11 cellular contexts compared by ENCODE assay signal in the genomic region with DNA sequence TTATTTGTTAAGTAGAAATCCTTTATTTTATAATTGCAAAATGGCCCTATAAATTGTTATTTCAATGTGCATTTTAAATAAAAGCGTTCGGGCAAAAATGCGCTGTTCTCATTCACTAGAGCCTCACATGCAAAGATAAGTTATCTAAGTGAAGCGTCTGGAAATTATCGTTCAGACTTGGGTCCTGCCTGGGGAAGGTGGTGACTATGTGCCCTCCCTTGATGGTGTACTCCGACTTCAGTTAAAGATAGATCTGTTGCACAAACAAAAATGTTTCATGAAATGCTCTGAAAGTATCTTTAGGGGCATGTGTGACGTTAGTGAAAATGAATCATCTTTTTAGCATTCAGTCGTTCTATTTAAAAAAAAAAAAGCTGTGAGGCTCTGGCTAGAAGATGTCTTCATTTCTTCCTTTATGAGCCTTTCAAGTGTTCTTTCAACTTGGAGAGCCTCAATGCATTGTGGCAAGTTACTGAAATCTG.
DNase-seq lines count a peak whose midpoint lies in the region; ATAC-seq, FAIRE-seq and TF ChIP-seq lines count a peak whose summit lies in the region.
"Had no signal": no experiment of that assay in that cellular context is flagged by ENCODE, and none has a peak within 500 bp of the region (broad histone marks: within the 10 kb centered on the region; RNA-seq: fewer than 3 reads in every experiment).

No MANE protein-coding gene starts in this region.

- no peak overlapping the region for H3K4me3 ChIP-seq in OCI-LY7 (ENCODE audit: low read depth, low read length, poor library complexity, severe bottlenecking)
- peak overlapping the region; percentile 47 for H3K4me3 ChIP-seq in endodermal cell (ENCODE audit: low read length)
- no peak overlapping the region for H3K4me3 ChIP-seq in parathyroid adenoma (ENCODE audit: low read depth, low read length)
- H3K4me3 ChIP-seq: lung had no signal

- intact Hi-C loops in OCI-LY7 (cut with micrococcal nuclease; ENCODE audit: unreplicated experiment): no loop called here

- H3K27ac Mint-ChIP-seq in endodermal cell: no peak overlapping the region

- H3K36me3 ChIP-seq in OCI-LY7 (ENCODE audit: insufficient read depth, low read length) (no peaks in the 10 kb centered on the region), endodermal cell (ENCODE audit: control insufficient read depth, insufficient read depth, low read length) (no peaks in the 10 kb centered on the region), parathyroid adenoma (ENCODE audit: control insufficient read depth, insufficient read depth, low read length) (no peaks in the 10 kb centered on the region)

- TF ChIP-seq CTCF in D721Med (IDR thresholded peaks at IDR 0.05; ENCODE audit: insufficient read depth, missing control alignments) (no peak), OCI-LY7 (conservative IDR thresholded peaks at IDR 0.05; ENCODE audit: low read length) (no peak), endodermal cell (conservative IDR thresholded peaks at IDR 0.05) (no peak), parathyroid adenoma (IDR thresholded peaks at IDR 0.05) (no peak)

- no peak overlapping the region for H3K27ac ChIP-seq in OCI-LY7 (ENCODE audit: low read depth, low read length, poor library complexity, severe bottlenecking)
- no peak overlapping the region for H3K27ac ChIP-seq in endodermal cell (ENCODE audit: low read depth, low read length)
- H3K27ac ChIP-seq in parathyroid adenoma: no peak overlapping the region

- H3K4me1 ChIP-seq in OCI-LY7 (ENCODE audit: insufficient read depth, low read length, poor library complexity, severe bottlenecking) (peaks cover 76% of the 10 kb centered on the region), endodermal cell (ENCODE audit: control insufficient read depth, insufficient read depth, low read length) (peaks cover 44% of the 10 kb centered on the region), parathyroid adenoma (peaks cover 13% of the 10 kb centered on the region)

- no peak overlapping the region for H2AFZ ChIP-seq in OCI-LY7 (ENCODE audit: low read length)
- H2AFZ ChIP-seq in parathyroid adenoma: no peak overlapping the region

- peak; percentile 55 for FAIRE-seq in D721Med (lab: Jason Lieb, UNC)
- no peak for FAIRE-seq in urothelium cell line (lab: Jason Lieb, UNC)

- CTCF ChIA-PET in OCI-LY7 (lab: Charles Lee; ENCODE audit: unreplicated experiment): no interaction called here

- H3K27me3 ChIP-seq in endodermal cell (ENCODE audit: control insufficient read depth, insufficient read depth, low read length, poor library complexity, severe bottlenecking) (no peaks in the 10 kb centered on the region), parathyroid adenoma (ENCODE audit: control insufficient read depth, insufficient read depth, low read length) (no peaks in the 10 kb centered on the region)

- peaks cover 81% of the 10 kb centered on the region for H3K4me1 Mint-ChIP-seq in endodermal cell

- H3K4me3 Mint-ChIP-seq in endodermal cell: no peak overlapping the region

- peaks cover 96% of the 10 kb centered on the region for H3K79me2 ChIP-seq in OCI-LY7 (ENCODE audit: insufficient read depth, low read depth, low read length)
- peaks cover 10% of the 10 kb centered on the region for H3K79me2 ChIP-seq in parathyroid adenoma

- peaks cover 15% of the 10 kb centered on the region; the same call in 1 of the 2 replicates for H4K20me1 ChIP-seq in OCI-LY7 (ENCODE audit: insufficient read depth, low read length)

- no peaks in the 10 kb centered on the region for H3K9me3 Mint-ChIP-seq in endodermal cell

- POLR2A ChIA-PET in OCI-LY7 (lab: Charles Lee): interaction anchor here (0.7 to 1.3 kb wide), 4 partner anchors 8 to 75 kb away, joined by 3 to 4 read pairs (median 3); no protein-coding TSS in a partner anchor

- H3K36me3 Mint-ChIP-seq in endodermal cell (ENCODE audit: low read depth): peaks cover 3% of the 10 kb centered on the region

- no peak for ATAC-seq in HG02840 (IDR thresholded peaks at IDR 0.05; ENCODE audit: low FRiP score, unreplicated experiment)

- H3K4me2 ChIP-seq in OCI-LY7 (ENCODE audit: low read length) (peak overlapping the region; percentile 65; the same call in 1 of the 2 replicates), parathyroid adenoma (ENCODE audit: low read length) (peak overlapping the region; percentile 25)

- H3K9ac ChIP-seq in endodermal cell (ENCODE audit: extremely low read depth, low read length, poor library complexity, severe bottlenecking): no peak overlapping the region
- H3K9ac ChIP-seq in parathyroid adenoma: no peak overlapping the region

- no peaks in the 10 kb centered on the region for H3K9me2 ChIP-seq in OCI-LY7 (ENCODE audit: insufficient read depth, low read length)

- WGBS in endodermal cell (ENCODE audit: insufficient coverage in 1 of 2, insufficient read length in 1 of 2), 2 experiments: 89 to 90% methylated on average over 8 of the region's 8 CpGs

- H3K9me3 ChIP-seq in OCI-LY7 (ENCODE audit: low read length) (no peaks in the 10 kb centered on the region), endodermal cell (ENCODE audit: control insufficient read depth, low read length) (no peaks in the 10 kb centered on the region), parathyroid adenoma (ENCODE audit: control insufficient read depth, low read length) (no peaks in the 10 kb centered on the region)

- no TSS peak for BruUV-seq in OCI-LY7 (replicated peaks; lab: Mats Ljungman, UMichigan)

- DNase-seq in D721Med (ENCODE audit: insufficient read length, low spot score): no peak
- DNase-seq in OCI-LY7 (ENCODE audit: low spot score): no peak
- DNase-seq in endodermal cell: no peak
- DNase-seq in C1 segment of cervical spinal cord (lab: John Stamatoyannopoulos, UW): no peak
- DNase-seq in urothelium cell line (ENCODE audit: low spot score): no peak
- no peak for DNase-seq in NCI-H510A (lab: John Stamatoyannopoulos, UW)
- DNase-seq: NCI-H1105 treated with DMSO at 0.1 percent for 48 hours, RPMI8226 had no signal

- H3K27me3 Mint-ChIP-seq in endodermal cell (ENCODE audit: insufficient read depth): no peaks in the 10 kb centered on the region
